Comparison of ENCODE assay signal across 8 cellular contexts in genomic region chr1:63674238-63674864, GRCh38.
A peak's percentile ranks its signal among the peaks of the same experiment; 100 is the strongest.
DNase-seq lines count a peak whose midpoint lies in the region; ATAC-seq and TF ChIP-seq lines count a peak whose summit lies in the region.

No MANE protein-coding gene starts in this region.

- H3K9me3 ChIP-seq in mammary epithelial cell (replicated peaks; ENCODE audit: insufficient read depth, low read length), result peaks cover 2% of the 10 kb centered on the region
- no peaks in the 10 kb centered on the region for H3K9me3 ChIP-seq in stomach

- no peak overlapping the region for H3K9ac ChIP-seq in mammary epithelial cell (ENCODE audit: insufficient read depth, low read length)

- TF ChIP-seq EP300 in stomach (IDR thresholded peaks at IDR 0.05), result no peak

- DNase-seq in NCI-H2081 (lab: John Stamatoyannopoulos, UW), result peak; percentile 25 to 57
- DNase-seq in NCI-H2081 treated with DMSO at 0.1 percent for 48 hours (lab: John Stamatoyannopoulos, UW), result no peak
- DNase-seq in NCI-H510A treated with DMSO at 0.1 percent for 48 hours (lab: John Stamatoyannopoulos, UW), result peak; percentile 40
- DNase-seq in mammary epithelial cell, result peak; percentile 85
- peak; percentile 92 for DNase-seq in kidney glomerular epithelial cell (lab: John Stamatoyannopoulos, UW)
- DNase-seq in stomach, result peak; percentile 94
- DNase-seq in T-helper 9 cell, result no peak

- CTCF ChIA-PET in mammary epithelial cell (lab: Charles Lee; ENCODE audit: low non-redundant PET), result interaction anchor here (0.7 to 1.0 kb wide), 2 partner anchors 18 to 154 kb away, joined by 3 to 7 read pairs; no protein-coding TSS in a partner anchor

- dilution Hi-C loops in mammary epithelial cell (cut with HindIII; ENCODE audit: low sequenced_read_pairs), result no loop called here

- peak; percentile 55 for ATAC-seq in HG02678 (IDR thresholded peaks at IDR 0.05; ENCODE audit: unreplicated experiment)

- 54% methylated on average over 9 of the region's 9 CpGs for whole genome bisulfite sequencing in mammary epithelial cell (ENCODE audit: low coverage, missing lambda C conversion rate)
- WGBS in stomach, 5 donors, result 20 to 44% (median 24%) methylated on average over 9 of the region's 9 CpGs

- H3K36me3 ChIP-seq in mammary epithelial cell (ENCODE audit: insufficient read depth, low read length) (no peaks in the 10 kb centered on the region), stomach (no peaks in the 10 kb centered on the region)

- BruUV-seq in mammary epithelial cell (replicated peaks; lab: Mats Ljungman, UMichigan), result no TSS peak

- intact Hi-C loops in mammary epithelial cell (cut with micrococcal nuclease) (loop anchor here (1.0 to 5.0 kb wide), 4 partner anchors 18 to 572 kb away; no protein-coding TSS in a partner anchor), stomach (cut with DNase I; ENCODE audit: low total_unique reads) (no loop called here)

- H3K4me3 ChIP-seq in mammary epithelial cell (replicated peaks in 1 of 3; ENCODE audit: insufficient read depth in 1 of 3, low read depth in 2 of 3, low read length in 3 of 3) (no peak overlapping the region), stomach (no peak overlapping the region)

- peaks cover 13% of the 10 kb centered on the region for H3K4me1 ChIP-seq in mammary epithelial cell (ENCODE audit: insufficient read depth, low read length)
- H3K4me1 ChIP-seq in stomach, result peaks cover 5 to 36% (median 20%) of the 10 kb centered on the region in 4 donors

- in situ Hi-C loops in mammary epithelial cell (cut with MboI; ENCODE audit: low sequenced_read_pairs in 2 of 2), result loop anchor here in 1 of 2 donors (10.0 kb wide), 1 partner anchor 470 kb away; no protein-coding TSS in a partner anchor

- no peaks in the 10 kb centered on the region for H4K20me1 ChIP-seq in mammary epithelial cell (ENCODE audit: insufficient read depth, low read length)

- peak; percentile 76 to 77 for TF ChIP-seq CTCF in mammary epithelial cell (conservative IDR thresholded peaks at IDR 0.05 in 1 of 2, IDR thresholded peaks at IDR 0.05 in 1 of 2; ENCODE audit: extremely low read depth in 1 of 2, insufficient read depth in 1 of 2, low read depth in 1 of 2, low read length in 2 of 2)
- TF ChIP-seq CTCF in stomach (IDR thresholded peaks at IDR 0.05), result peak in 5 of 7 experiments; percentile 44 to 83 (median 50)

- H3K79me2 ChIP-seq in mammary epithelial cell (ENCODE audit: insufficient read depth, low read length), result no peaks in the 10 kb centered on the region

- H2AFZ ChIP-seq in mammary epithelial cell (ENCODE audit: low read depth, low read length), result peak overlapping the region; percentile 5

- H3K27me3 ChIP-seq in mammary epithelial cell (ENCODE audit: insufficient read depth, low read length), result no peaks in the 10 kb centered on the region
- no peaks in the 10 kb centered on the region for H3K27me3 ChIP-seq in stomach

- H3K27ac ChIP-seq in mammary epithelial cell (ENCODE audit: insufficient read depth, low read depth, low read length) (no peak overlapping the region), stomach (peak overlapping the region; percentile 48 to 77 (median 71))

- H3K4me2 ChIP-seq in mammary epithelial cell (ENCODE audit: insufficient read depth, low read depth, low read length), result no peak overlapping the region

- TF ChIP-seq POLR2A in stomach (IDR thresholded peaks at IDR 0.05), result no peak

Comparison
In these comparisons a context has a peak if more than half of its experiments do, and no peak if none do; other contexts are left out.
1. DNase-seq: peak in NCI-H2081 (2 of 2), NCI-H510A treated with DMSO at 0.1 percent for 48 hours (single experiment), mammary epithelial cell (single experiment), kidney glomerular epithelial cell (single experiment) and stomach (single experiment); none in NCI-H2081 treated with DMSO at 0.1 percent for 48 hours (single experiment) and T-helper 9 cell (single experiment).